1 cellular context compared by ENCODE assay signal in genomic region chr22:30289126-30289979, GRCh38.
TF ChIP-seq lines count a peak whose summit lies in the region.

CASTOR1 (minus strand) TSS chr22:30289505; CDS start chr22:30289497, 8 bp downstream.

TF ChIP-seq in HepG2, 621 proteins besides CTCF, POLR2A, EP300 and RAD21 (continued from another document and continues in another):
- TF ChIP-seq ZBTB40 (IDR thresholded peaks at IDR 0.05) = no peak
- no peak for TF ChIP-seq ZBTB40 (CRISPR knock-in tag; IDR thresholded peaks at IDR 0.05)
- TF ChIP-seq, protein P1, sequence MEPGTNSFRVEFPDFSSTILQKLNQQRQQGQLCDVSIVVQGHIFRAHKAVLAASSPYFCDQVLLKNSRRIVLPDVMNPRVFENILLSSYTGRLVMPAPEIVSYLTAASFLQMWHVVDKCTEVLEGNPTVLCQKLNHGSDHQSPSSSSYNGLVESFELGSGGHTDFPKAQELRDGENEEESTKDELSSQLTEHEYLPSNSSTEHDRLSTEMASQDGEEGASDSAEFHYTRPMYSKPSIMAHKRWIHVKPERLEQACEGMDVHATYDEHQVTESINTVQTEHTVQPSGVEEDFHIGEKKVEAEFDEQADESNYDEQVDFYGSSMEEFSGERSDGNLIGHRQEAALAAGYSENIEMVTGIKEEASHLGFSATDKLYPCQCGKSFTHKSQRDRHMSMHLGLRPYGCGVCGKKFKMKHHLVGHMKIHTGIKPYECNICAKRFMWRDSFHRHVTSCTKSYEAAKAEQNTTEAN (CRISPR knock-in tag; conservative IDR thresholded peaks at IDR 0.05) = no peak
- TF ChIP-seq, protein P2, sequence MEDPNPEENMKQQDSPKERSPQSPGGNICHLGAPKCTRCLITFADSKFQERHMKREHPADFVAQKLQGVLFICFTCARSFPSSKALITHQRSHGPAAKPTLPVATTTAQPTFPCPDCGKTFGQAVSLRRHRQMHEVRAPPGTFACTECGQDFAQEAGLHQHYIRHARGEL (CRISPR knock-in tag; IDR thresholded peaks at IDR 0.05) = no peak
- TF ChIP-seq ZSCAN29 (CRISPR knock-in tag; conservative IDR thresholded peaks at IDR 0.05) = peak; percentile 9; the same call in 1 of the 2 replicates
- peak; percentile 1; the same call in 1 of the 2 replicates for TF ChIP-seq ARNT2 (CRISPR knock-in tag; IDR thresholded peaks at IDR 0.05; ENCODE audit: low read depth)
- no peak for TF ChIP-seq ZNF512 (CRISPR knock-in tag; IDR thresholded peaks at IDR 0.05)
- no peak for TF ChIP-seq IRF9 (CRISPR knock-in tag; IDR thresholded peaks at IDR 0.05; ENCODE audit: borderline replicate concordance)
- no peak for TF ChIP-seq BCLAF1 (IDR thresholded peaks at IDR 0.05)
- 0 out of 2 replicates have a peak, but pooled peaks have one; percentile 58 for TF ChIP-seq GPN1 (CRISPR knock-in tag; IDR thresholded peaks at IDR 0.05; ENCODE audit: borderline replicate concordance)
- no peak for TF ChIP-seq ATF1 (CRISPR knock-in tag; IDR thresholded peaks at IDR 0.05)
- TF ChIP-seq ZSCAN9 (CRISPR knock-in tag; IDR thresholded peaks at IDR 0.05; ENCODE audit: borderline replicate concordance) = no peak
- TF ChIP-seq TP53 (CRISPR knock-in tag; conservative IDR thresholded peaks at IDR 0.05) = no peak
- TF ChIP-seq ZNF235 (CRISPR knock-in tag; IDR thresholded peaks at IDR 0.05; ENCODE audit: borderline replicate concordance) = no peak
- TF ChIP-seq HNRNPH1 (optimal IDR thresholded peaks at IDR 0.05; ENCODE audit: low read depth, low read length) = no peak
- no peak for TF ChIP-seq TEAD2 (CRISPR knock-in tag; IDR thresholded peaks at IDR 0.05)
- TF ChIP-seq RAD51 (IDR thresholded peaks at IDR 0.05; ENCODE audit: borderline replicate concordance) = no peak
- no peak for TF ChIP-seq ZHX1 (CRISPR knock-in tag; IDR thresholded peaks at IDR 0.05; ENCODE audit: low read depth)
- TF ChIP-seq GFI1 (CRISPR knock-in tag; IDR thresholded peaks at IDR 0.05; ENCODE audit: borderline replicate concordance) = 0 out of 2 replicates have a peak, but pooled peaks have one; percentile 12
- no peak for TF ChIP-seq MIER2 (CRISPR knock-in tag; IDR thresholded peaks at IDR 0.05)
- TF ChIP-seq, protein P3, sequence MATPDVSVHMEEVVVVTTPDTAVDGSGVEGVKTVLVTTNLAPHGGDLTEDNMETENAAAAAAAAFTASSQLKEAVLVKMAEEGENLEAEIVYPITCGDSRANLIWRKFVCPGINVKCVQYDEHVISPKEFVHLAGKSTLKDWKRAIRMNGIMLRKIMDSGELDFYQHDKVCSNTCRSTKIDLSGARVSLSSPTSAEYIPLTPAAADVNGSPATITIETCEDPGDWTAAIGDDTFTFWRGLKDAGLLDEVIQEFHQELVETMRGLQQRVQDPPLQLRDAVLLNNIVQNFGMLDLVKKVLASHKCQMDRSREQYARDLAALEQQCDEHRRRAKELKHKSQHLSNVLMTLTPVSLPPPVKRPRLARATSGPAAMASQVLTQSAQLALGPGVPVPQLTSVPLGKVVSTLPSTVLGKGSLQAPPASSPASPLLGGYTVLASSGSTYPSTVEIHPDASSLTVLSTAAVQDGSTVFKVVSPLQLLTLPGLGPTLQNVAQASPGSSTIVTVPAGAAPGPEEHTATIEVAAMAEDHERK (CRISPR knock-in tag; IDR thresholded peaks at IDR 0.05; ENCODE audit: low read depth) = no peak
- TF ChIP-seq, protein P4, sequence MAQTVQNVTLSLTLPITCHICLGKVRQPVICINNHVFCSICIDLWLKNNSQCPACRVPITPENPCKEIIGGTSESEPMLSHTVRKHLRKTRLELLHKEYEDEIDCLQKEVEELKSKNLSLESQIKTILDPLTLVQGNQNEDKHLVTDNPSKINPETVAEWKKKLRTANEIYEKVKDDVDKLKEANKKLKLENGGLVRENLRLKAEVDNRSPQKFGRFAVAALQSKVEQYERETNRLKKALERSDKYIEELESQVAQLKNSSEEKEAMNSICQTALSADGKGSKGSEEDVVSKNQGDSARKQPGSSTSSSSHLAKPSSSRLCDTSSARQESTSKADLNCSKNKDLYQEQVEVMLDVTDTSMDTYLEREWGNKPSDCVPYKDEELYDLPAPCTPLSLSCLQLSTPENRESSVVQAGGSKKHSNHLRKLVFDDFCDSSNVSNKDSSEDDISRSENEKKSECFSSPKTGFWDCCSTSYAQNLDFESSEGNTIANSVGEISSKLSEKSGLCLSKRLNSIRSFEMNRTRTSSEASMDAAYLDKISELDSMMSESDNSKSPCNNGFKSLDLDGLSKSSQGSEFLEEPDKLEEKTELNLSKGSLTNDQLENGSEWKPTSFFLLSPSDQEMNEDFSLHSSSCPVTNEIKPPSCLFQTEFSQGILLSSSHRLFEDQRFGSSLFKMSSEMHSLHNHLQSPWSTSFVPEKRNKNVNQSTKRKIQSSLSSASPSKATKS (CRISPR knock-in tag; IDR thresholded peaks at IDR 0.05) = no peak
- no peak for TF ChIP-seq ZNF530 (CRISPR knock-in tag; IDR thresholded peaks at IDR 0.05; ENCODE audit: low read depth)
- no peak for TF ChIP-seq ZNF230 (CRISPR knock-in tag; IDR thresholded peaks at IDR 0.05)
- peak; percentile 26; the same call in 1 of the 2 replicates for TF ChIP-seq TAF1 (CRISPR knock-in tag; IDR thresholded peaks at IDR 0.05)
- no peak for TF ChIP-seq DBP (CRISPR knock-in tag; IDR thresholded peaks at IDR 0.05; ENCODE audit: not compliant biosample characterization)
- no peak for TF ChIP-seq TARDBP (CRISPR knock-in tag; IDR thresholded peaks at IDR 0.05)
- no peak for TF ChIP-seq KLF11 (CRISPR knock-in tag; IDR thresholded peaks at IDR 0.05)
- TF ChIP-seq POLR2AphosphoS2 (IDR thresholded peaks at IDR 0.05; ENCODE audit: low read depth, low read length) = no peak
- no peak for TF ChIP-seq MAF1 (CRISPR knock-in tag; IDR thresholded peaks at IDR 0.05; ENCODE audit: borderline replicate concordance)
- no peak for TF ChIP-seq RORA (CRISPR knock-in tag; IDR thresholded peaks at IDR 0.05)
- no peak for TF ChIP-seq ZNF33B (CRISPR knock-in tag; IDR thresholded peaks at IDR 0.05)
